28 cellular contexts compared by ENCODE assay signal in genomic region chr5:102590467-102590866, GRCh38.
"Had no signal": no experiment of that assay in that cellular context is flagged by ENCODE, and none has a peak within 500 bp of the region (broad histone marks: within the 10 kb centered on the region; RNA-seq: fewer than 3 reads in every experiment).

No MANE protein-coding gene starts in this region.

- H3K27ac ChIP-seq: ascending aorta, cardiac muscle cell, VCaP had no signal

- DNase-seq: activated B cell treated with CpG ODN at 0.5 μM for 24 hours; activated CD4-positive, alpha-beta memory T cell treated with anti-CD3 and anti-CD28 coated beads for 36 hours; activated CD4-positive, alpha-beta T cell treated with anti-CD3 and anti-CD28 coated beads for 4 hours; activated CD4-positive, alpha-beta T cell treated with anti-CD3 and anti-CD28 coated beads, Interleukin-2, amount 10 ng/mL, durations not matched to agents 24 days and 14 days; activated CD4-positive, alpha-beta T cell treated with anti-CD3 and anti-CD28 coated beads, Interleukin-2, amount 50 U/mL, for 1 hour; activated CD4-positive, alpha-beta T cell treated with anti-CD3 and anti-CD28 coated beads, Interleukin-2, amount 50 U/mL, for 4 hours; activated CD4-positive, CD25-positive, alpha-beta regulatory T cell treated with anti-CD3 and anti-CD28 coated beads, Interleukin-2, amount 50 U/mL, for 72 hours; activated CD8-positive, alpha-beta memory T cell treated with anti-CD3 and anti-CD28 coated beads, Interleukin-2, amount 50 U/mL, for 4 hours; activated CD8-positive, alpha-beta T cell treated with anti-CD3 and anti-CD28 coated beads for 36 hours; activated effector memory CD4-positive, alpha-beta T cell treated with Interleukin-2 at 50 U/mL for 16 hours; activated gamma-delta T cell; activated naive CD4-positive, alpha-beta T cell treated with anti-CD3 and anti-CD28 coated beads, Interleukin-2, amount 10 ng/mL, durations not matched to agents 7 days and 5 days; activated naive CD4-positive, alpha-beta T cell treated with Interleukin-2 at 50 U/mL for 16 hours; activated naive CD8-positive, alpha-beta T cell treated with anti-CD3 and anti-CD28 coated beads, Interleukin-2, amount 10 ng/mL, durations not matched to agents 7 days and 5 days; activated naive CD8-positive, alpha-beta T cell treated with anti-CD3 and anti-CD28 coated beads, Interleukin-2, amount 50 U/mL, for 24 hours; activated T-cell treated with anti-CD3 and anti-CD28 coated beads for 4 hours; activated T-cell treated with anti-CD3 and anti-CD28 coated beads, Interleukin-2, amount 50 U/mL, for 1 hour; activated T-cell treated with anti-CD3 and anti-CD28 coated beads, Interleukin-2, amount 50 U/mL, for 4 hours; amygdala; anterior cingulate cortex; caudate nucleus; cerebellar nuclear complex; T-helper 1 cell; T-helper 2 cell; T-helper 9 cell had no signal

- H3K36me3 ChIP-seq: ascending aorta, cardiac muscle cell had no signal

- H3K27me3 ChIP-seq: ascending aorta, cardiac muscle cell had no signal

- H3K4me1 ChIP-seq: ascending aorta had no signal

- H3K4me3 ChIP-seq: ascending aorta, cardiac muscle cell had no signal

- H3K9me3 ChIP-seq: ascending aorta had no signal

- ATAC-seq: activated CD8-positive, alpha-beta T cell treated with anti-CD3 and anti-CD28 coated beads for 36 hours; activated naive CD8-positive, alpha-beta T cell treated with anti-CD3 and anti-CD28 coated beads, Interleukin-2, amount 50 U/mL, for 24 hours; activated T-cell treated with anti-CD3 and anti-CD28 coated beads, Interleukin-2, amount 50 U/mL, for 4 hours had no signal
